28 cellular contexts compared by ENCODE assay signal in the genomic region with DNA sequence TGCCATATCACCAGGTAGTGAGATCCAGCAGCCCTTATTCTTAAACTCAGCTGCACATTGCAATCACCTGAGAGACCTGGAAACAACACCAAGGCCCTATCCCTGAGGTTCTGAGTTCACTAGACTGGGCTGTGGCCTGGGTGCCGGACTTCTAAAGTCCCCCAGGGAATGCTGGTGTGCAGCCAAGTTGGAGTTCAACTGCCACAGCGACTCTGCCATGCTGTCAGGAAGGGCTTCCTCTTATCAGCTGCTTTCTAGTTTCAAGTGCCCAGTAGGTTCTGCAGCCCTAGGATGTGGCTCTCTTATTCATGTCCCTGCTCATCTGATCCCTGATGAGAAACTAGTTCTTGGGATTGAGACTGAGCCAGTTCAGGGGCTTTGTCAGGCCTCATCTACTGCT. TPM values are rescaled to one million over a fixed set of nuclear protein-coding genes. Genes with fewer than 3 reads are reported as not detected.
"Had no signal": no experiment of that assay in that cellular context is flagged by ENCODE, and none has a peak within 500 bp of the region (broad histone marks: within the 10 kb centered on the region; RNA-seq: fewer than 3 reads in every experiment).

No MANE protein-coding gene starts in this region.

- H3K27me3 Mint-ChIP-seq: activated CD8-positive, alpha-beta T cell treated with anti-CD3 and anti-CD28 coated beads for 36 hours; activated naive CD4-positive, alpha-beta T cell treated with anti-CD3 and anti-CD28 coated beads, Interleukin-2, amount 50 U/mL, for 24 hours had no signal

- H3K27ac ChIP-seq: ascending aorta, cardiac muscle cell, Peyer's patch had no signal

- H3K27ac Mint-ChIP-seq: activated CD4-positive, alpha-beta T cell treated with anti-CD3 and anti-CD28 coated beads, Interleukin-2, amount 10 ng/mL, durations not matched to agents 24 days and 14 days; activated CD8-positive, alpha-beta T cell treated with anti-CD3 and anti-CD28 coated beads for 36 hours; activated naive CD4-positive, alpha-beta T cell treated with anti-CD3 and anti-CD28 coated beads, Interleukin-2, amount 50 U/mL, for 24 hours; activated naive CD8-positive, alpha-beta T cell treated with anti-CD3 and anti-CD28 coated beads, Interleukin-2, amount 10 ng/mL, durations not matched to agents 7 days and 5 days; activated T-cell treated with anti-CD3 and anti-CD28 coated beads, Interleukin-2, amount 50 U/mL, for 72 hours; activated T-helper 2 cell treated with anti-CD3 and anti-CD28 coated beads, Interferon-gamma antibody, Interleukin-2, Interleukin-4, amounts not matched to agents 10 μg/mL and 5 μg/mL and 100 μg/mL, durations not matched to agents 14 hours and 24 hours and 36 hours had no signal

- H3K4me3 Mint-ChIP-seq: activated CD4-positive, alpha-beta T cell treated with anti-CD3 and anti-CD28 coated beads, Interleukin-2, amount 10 ng/mL, durations not matched to agents 24 days and 14 days; activated CD8-positive, alpha-beta T cell treated with anti-CD3 and anti-CD28 coated beads for 36 hours; activated naive CD4-positive, alpha-beta T cell treated with anti-CD3 and anti-CD28 coated beads, Interleukin-2, amount 50 U/mL, for 24 hours; activated naive CD8-positive, alpha-beta T cell treated with anti-CD3 and anti-CD28 coated beads, Interleukin-2, amount 10 ng/mL, durations not matched to agents 7 days and 5 days; activated T-cell treated with anti-CD3 and anti-CD28 coated beads, Interleukin-2, amount 50 U/mL, for 72 hours had no signal

- H3K27me3 ChIP-seq: ascending aorta, Peyer's patch had no signal

- H3K9me3 ChIP-seq: ascending aorta had no signal

- DNase-seq: activated CD4-positive, alpha-beta T cell treated with anti-CD3 and anti-CD28 coated beads, Interleukin-2, amount 10 ng/mL, durations not matched to agents 24 days and 14 days; activated CD4-positive, alpha-beta T cell treated with anti-CD3 and anti-CD28 coated beads, Interleukin-2, amount 50 U/mL, for 4 hours; activated CD8-positive, alpha-beta T cell treated with anti-CD3 and anti-CD28 coated beads for 36 hours; activated gamma-delta T cell; activated naive CD4-positive, alpha-beta T cell treated with Interleukin-2 at 50 U/mL for 16 hours; activated naive CD8-positive, alpha-beta T cell treated with anti-CD3 and anti-CD28 coated beads, Interleukin-2, amount 10 ng/mL, durations not matched to agents 7 days and 5 days; activated T-cell treated with anti-CD3 and anti-CD28 coated beads, Interleukin-2, amount 50 U/mL, for 1 hour; activated T-cell treated with anti-CD3 and anti-CD28 coated beads, Interleukin-2, amount 50 U/mL, for 72 hours; amygdala; NCI-H1092 treated with DMSO at 0.1 percent for 48 hours; NCI-H1417; NCI-H146; NCI-H187; NCI-H2029 treated with DMSO at 0.1 percent for 48 hours; NCI-H2107; NCI-H2171; NCI-H510A; NCI-H526; NCI-H748 treated with DMSO at 0.1 percent for 48 hours; NK-92 treated with Interleukin-12 subunit alpha and Interleukin-12 subunit beta, amount 100 ng/mL, for 24 hours; PC-3; Peyer's patch; RPMI8226; T1000 had no signal

- H3K4me1 Mint-ChIP-seq: activated CD4-positive, alpha-beta T cell treated with anti-CD3 and anti-CD28 coated beads, Interleukin-2, amount 10 ng/mL, durations not matched to agents 24 days and 14 days; activated naive CD4-positive, alpha-beta T cell treated with anti-CD3 and anti-CD28 coated beads, Interleukin-2, amount 50 U/mL, for 24 hours had no signal

- H3K36me3 ChIP-seq: ascending aorta, cardiac muscle cell, Peyer's patch had no signal

- ATAC-seq: activated CD8-positive, alpha-beta T cell treated with anti-CD3 and anti-CD28 coated beads for 36 hours; activated T-cell treated with anti-CD3 and anti-CD28 coated beads, Interleukin-2, amount 50 U/mL, for 72 hours; PC-3 had no signal

- H3K4me3 ChIP-seq: ascending aorta, cardiac muscle cell, Peyer's patch had no signal

- H3K4me1 ChIP-seq: ascending aorta, Peyer's patch had no signal

RNA-seq across cellular contexts. Expression of a gene that starts 50.2 kb away (rescaled TPM):
- total RNA-seq: PC-3 had no signal
